Comparison of ENCODE assay signal across 19 cellular contexts in genomic region chr13:21371011-21371410, GRCh38.
"Had no signal": no experiment of that assay in that cellular context is flagged by ENCODE, and none has a peak within 500 bp of the region (broad histone marks: within the 10 kb centered on the region; RNA-seq: fewer than 3 reads in every experiment).

No MANE protein-coding gene starts in this region.

- ATAC-seq: lower lobe of right lung; naive thymus-derived CD8-positive, alpha-beta T cell; sciatic nerve; stimulated activated naive B cell treated with anti-CD40 and anti-IgM and Interleukin-4, amounts not matched to agents 10 μg/mL and 1 μg/mL and 100 μg/mL, for 72 hours had no signal

- DNase-seq: activated CD4-positive, alpha-beta T cell treated with anti-CD3 and anti-CD28 coated beads, Interleukin-2, amount 50 U/mL, for 48 hours; activated naive CD4-positive, alpha-beta T cell treated with anti-CD3 and anti-CD28 coated beads for 36 hours; aorta; dermis blood vessel endothelial cell; effector memory CD4-positive, alpha-beta T cell; foreskin melanocyte; glutamatergic neuron; hippocampal formation; islet precursor cell; lower lobe of right lung; naive thymus-derived CD8-positive, alpha-beta T cell; spleen; stimulated activated naive B cell treated with anti-CD40 and anti-IgM and Interleukin-4, amounts not matched to agents 10 μg/mL and 1 μg/mL and 100 μg/mL, for 72 hours; tibial artery; uterus had no signal

- FAIRE-seq: bronchial epithelial cell, endothelial cell of umbilical vein had no signal

- H3K4me3 ChIP-seq: esophagus muscularis mucosa, lower lobe of right lung, spleen, tibial artery, uterus had no signal
